ENCODE assay signal across 1 cellular context in genomic region chr17:6940186-6940649, GRCh38.
TF ChIP-seq lines count a peak whose summit lies in the region.

No MANE protein-coding gene starts in this region.

TF ChIP-seq in K562, 482 proteins besides CTCF, POLR2A, EP300 and RAD21 (continued from another document and continues in another):
- TF ChIP-seq, protein P1, sequence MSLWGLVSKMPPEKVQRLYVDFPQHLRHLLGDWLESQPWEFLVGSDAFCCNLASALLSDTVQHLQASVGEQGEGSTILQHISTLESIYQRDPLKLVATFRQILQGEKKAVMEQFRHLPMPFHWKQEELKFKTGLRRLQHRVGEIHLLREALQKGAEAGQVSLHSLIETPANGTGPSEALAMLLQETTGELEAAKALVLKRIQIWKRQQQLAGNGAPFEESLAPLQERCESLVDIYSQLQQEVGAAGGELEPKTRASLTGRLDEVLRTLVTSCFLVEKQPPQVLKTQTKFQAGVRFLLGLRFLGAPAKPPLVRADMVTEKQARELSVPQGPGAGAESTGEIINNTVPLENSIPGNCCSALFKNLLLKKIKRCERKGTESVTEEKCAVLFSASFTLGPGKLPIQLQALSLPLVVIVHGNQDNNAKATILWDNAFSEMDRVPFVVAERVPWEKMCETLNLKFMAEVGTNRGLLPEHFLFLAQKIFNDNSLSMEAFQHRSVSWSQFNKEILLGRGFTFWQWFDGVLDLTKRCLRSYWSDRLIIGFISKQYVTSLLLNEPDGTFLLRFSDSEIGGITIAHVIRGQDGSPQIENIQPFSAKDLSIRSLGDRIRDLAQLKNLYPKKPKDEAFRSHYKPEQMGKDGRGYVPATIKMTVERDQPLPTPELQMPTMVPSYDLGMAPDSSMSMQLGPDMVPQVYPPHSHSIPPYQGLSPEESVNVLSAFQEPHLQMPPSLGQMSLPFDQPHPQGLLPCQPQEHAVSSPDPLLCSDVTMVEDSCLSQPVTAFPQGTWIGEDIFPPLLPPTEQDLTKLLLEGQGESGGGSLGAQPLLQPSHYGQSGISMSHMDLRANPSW (CRISPR knock-in tag; IDR thresholded peaks at IDR 0.05) = no peak
- TF ChIP-seq SETDB1 (IDR thresholded peaks at IDR 0.05; ENCODE audit: low read length) = no peak
- no peak for TF ChIP-seq SMAD1 (IDR thresholded peaks at IDR 0.05; ENCODE audit: low read depth, low read length, partially characterized antibody)
- peak; percentile 36; the same call in 1 of the 2 replicates for TF ChIP-seq FOXM1 (IDR thresholded peaks at IDR 0.05; ENCODE audit: low read depth)
- no peak for TF ChIP-seq FOXM1 (CRISPR knock-in tag; IDR thresholded peaks at IDR 0.05; ENCODE audit: low read depth)
- TF ChIP-seq PHF21A (IDR thresholded peaks at IDR 0.05; ENCODE audit: borderline replicate concordance, low read depth) = 0 out of 2 replicates have a peak, but pooled peaks have one; percentile 15
- TF ChIP-seq BHLHE40 (IDR thresholded peaks at IDR 0.05; ENCODE audit: low read length) = no peak
- no peak for TF ChIP-seq PHTF2 (CRISPR knock-in tag; IDR thresholded peaks at IDR 0.05)
- TF ChIP-seq PTBP1 (IDR thresholded peaks at IDR 0.05; ENCODE audit: low read depth, low read length) = no peak
- 0 out of 2 replicates have a peak, but pooled peaks have one; percentile 13 for TF ChIP-seq ZFX (CRISPR knock-in tag; IDR thresholded peaks at IDR 0.05)
- TF ChIP-seq BCLAF1 (IDR thresholded peaks at IDR 0.05; ENCODE audit: borderline replicate concordance in 1 of 2, control insufficient read depth in 1 of 2, low read depth in 2 of 2, low read length in 1 of 2) = no peak
- peak; percentile 39; the same call in 1 of the 2 replicates for TF ChIP-seq MYBL2 (IDR thresholded peaks at IDR 0.05; ENCODE audit: low read depth)
- no peak for TF ChIP-seq MYBL2 (CRISPR knock-in tag; IDR thresholded peaks at IDR 0.05; ENCODE audit: borderline replicate concordance)
- TF ChIP-seq, protein P2, sequence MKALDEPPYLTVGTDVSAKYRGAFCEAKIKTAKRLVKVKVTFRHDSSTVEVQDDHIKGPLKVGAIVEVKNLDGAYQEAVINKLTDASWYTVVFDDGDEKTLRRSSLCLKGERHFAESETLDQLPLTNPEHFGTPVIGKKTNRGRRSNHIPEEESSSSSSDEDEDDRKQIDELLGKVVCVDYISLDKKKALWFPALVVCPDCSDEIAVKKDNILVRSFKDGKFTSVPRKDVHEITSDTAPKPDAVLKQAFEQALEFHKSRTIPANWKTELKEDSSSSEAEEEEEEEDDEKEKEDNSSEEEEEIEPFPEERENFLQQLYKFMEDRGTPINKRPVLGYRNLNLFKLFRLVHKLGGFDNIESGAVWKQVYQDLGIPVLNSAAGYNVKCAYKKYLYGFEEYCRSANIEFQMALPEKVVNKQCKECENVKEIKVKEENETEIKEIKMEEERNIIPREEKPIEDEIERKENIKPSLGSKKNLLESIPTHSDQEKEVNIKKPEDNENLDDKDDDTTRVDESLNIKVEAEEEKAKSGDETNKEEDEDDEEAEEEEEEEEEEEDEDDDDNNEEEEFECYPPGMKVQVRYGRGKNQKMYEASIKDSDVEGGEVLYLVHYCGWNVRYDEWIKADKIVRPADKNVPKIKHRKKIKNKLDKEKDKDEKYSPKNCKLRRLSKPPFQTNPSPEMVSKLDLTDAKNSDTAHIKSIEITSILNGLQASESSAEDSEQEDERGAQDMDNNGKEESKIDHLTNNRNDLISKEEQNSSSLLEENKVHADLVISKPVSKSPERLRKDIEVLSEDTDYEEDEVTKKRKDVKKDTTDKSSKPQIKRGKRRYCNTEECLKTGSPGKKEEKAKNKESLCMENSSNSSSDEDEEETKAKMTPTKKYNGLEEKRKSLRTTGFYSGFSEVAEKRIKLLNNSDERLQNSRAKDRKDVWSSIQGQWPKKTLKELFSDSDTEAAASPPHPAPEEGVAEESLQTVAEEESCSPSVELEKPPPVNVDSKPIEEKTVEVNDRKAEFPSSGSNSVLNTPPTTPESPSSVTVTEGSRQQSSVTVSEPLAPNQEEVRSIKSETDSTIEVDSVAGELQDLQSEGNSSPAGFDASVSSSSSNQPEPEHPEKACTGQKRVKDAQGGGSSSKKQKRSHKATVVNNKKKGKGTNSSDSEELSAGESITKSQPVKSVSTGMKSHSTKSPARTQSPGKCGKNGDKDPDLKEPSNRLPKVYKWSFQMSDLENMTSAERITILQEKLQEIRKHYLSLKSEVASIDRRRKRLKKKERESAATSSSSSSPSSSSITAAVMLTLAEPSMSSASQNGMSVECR (CRISPR knock-in tag; IDR thresholded peaks at IDR 0.05) = peak; percentile 65; the same call in 1 of the 2 replicates
- no peak for TF ChIP-seq ZNF324 (CRISPR knock-in tag; IDR thresholded peaks at IDR 0.05)
- no peak for TF ChIP-seq ZC3H11A (IDR thresholded peaks at IDR 0.05; ENCODE audit: low read depth, low read length)
- no peak for TF ChIP-seq ZNF408 (CRISPR knock-in tag; IDR thresholded peaks at IDR 0.05; ENCODE audit: low read depth)
- no peak for TF ChIP-seq E2F4 (CRISPR knock-in tag; IDR thresholded peaks at IDR 0.05; ENCODE audit: low read depth)
- TF ChIP-seq, protein P3, sequence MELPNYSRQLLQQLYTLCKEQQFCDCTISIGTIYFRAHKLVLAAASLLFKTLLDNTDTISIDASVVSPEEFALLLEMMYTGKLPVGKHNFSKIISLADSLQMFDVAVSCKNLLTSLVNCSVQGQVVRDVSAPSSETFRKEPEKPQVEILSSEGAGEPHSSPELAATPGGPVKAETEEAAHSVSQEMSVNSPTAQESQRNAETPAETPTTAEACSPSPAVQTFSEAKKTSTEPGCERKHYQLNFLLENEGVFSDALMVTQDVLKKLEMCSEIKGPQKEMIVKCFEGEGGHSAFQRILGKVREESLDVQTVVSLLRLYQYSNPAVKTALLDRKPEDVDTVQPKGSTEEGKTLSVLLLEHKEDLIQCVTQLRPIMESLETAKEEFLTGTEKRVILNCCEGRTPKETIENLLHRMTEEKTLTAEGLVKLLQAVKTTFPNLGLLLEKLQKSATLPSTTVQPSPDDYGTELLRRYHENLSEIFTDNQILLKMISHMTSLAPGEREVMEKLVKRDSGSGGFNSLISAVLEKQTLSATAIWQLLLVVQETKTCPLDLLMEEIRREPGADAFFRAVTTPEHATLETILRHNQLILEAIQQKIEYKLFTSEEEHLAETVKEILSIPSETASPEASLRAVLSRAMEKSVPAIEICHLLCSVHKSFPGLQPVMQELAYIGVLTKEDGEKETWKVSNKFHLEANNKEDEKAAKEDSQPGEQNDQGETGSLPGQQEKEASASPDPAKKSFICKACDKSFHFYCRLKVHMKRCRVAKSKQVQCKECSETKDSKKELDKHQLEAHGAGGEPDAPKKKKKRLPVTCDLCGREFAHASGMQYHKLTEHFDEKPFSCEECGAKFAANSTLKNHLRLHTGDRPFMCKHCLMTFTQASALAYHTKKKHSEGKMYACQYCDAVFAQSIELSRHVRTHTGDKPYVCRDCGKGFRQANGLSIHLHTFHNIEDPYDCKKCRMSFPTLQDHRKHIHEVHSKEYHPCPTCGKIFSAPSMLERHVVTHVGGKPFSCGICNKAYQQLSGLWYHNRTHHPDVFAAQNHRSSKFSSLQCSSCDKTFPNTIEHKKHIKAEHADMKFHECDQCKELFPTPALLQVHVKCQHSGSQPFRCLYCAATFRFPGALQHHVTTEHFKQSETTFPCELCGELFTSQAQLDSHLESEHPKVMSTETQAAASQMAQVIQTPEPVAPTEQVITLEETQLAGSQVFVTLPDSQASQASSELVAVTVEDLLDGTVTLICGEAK (IDR thresholded peaks at IDR 0.05) = no peak
- TF ChIP-seq, protein P3 (CRISPR knock-in tag; IDR thresholded peaks at IDR 0.05) = no peak
- TF ChIP-seq ARNT (IDR thresholded peaks at IDR 0.05) = no peak
- peak; percentile 15; the same call in 1 of the 2 replicates for TF ChIP-seq NCOR1 (IDR thresholded peaks at IDR 0.05)
- no peak for TF ChIP-seq TEAD1 (CRISPR knock-in tag; IDR thresholded peaks at IDR 0.05)
- TF ChIP-seq NFIC (IDR thresholded peaks at IDR 0.05) = 0 out of 2 replicates have a peak, but pooled peaks have one; percentile 11
- TF ChIP-seq LCOR (CRISPR knock-in tag; IDR thresholded peaks at IDR 0.05) = no peak
- TF ChIP-seq TAF1 (IDR thresholded peaks at IDR 0.05; ENCODE audit: control insufficient read depth, extremely low read depth, insufficient read depth, low read length, severe bottlenecking) = peak; percentile 59
- TF ChIP-seq KDM1A (IDR thresholded peaks at IDR 0.05) = peak in 1 of 2 experiments; percentile 26; a peak in 1 of 4 replicates
- peak; percentile 10; the same call in 1 of the 2 replicates for TF ChIP-seq SOX6 (IDR thresholded peaks at IDR 0.05)
- TF ChIP-seq FOXO4 (CRISPR knock-in tag; IDR thresholded peaks at IDR 0.05) = no peak
- TF ChIP-seq, protein P4, sequence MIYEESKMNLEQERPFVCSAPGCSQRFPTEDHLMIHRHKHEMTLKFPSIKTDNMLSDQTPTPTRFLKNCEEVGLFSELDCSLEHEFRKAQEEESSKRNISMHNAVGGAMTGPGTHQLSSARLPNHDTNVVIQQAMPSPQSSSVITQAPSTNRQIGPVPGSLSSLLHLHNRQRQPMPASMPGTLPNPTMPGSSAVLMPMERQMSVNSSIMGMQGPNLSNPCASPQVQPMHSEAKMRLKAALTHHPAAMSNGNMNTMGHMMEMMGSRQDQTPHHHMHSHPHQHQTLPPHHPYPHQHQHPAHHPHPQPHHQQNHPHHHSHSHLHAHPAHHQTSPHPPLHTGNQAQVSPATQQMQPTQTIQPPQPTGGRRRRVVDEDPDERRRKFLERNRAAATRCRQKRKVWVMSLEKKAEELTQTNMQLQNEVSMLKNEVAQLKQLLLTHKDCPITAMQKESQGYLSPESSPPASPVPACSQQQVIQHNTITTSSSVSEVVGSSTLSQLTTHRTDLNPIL (CRISPR knock-in tag; IDR thresholded peaks at IDR 0.05) = no peak
- no peak for TF ChIP-seq NR2C2 (CRISPR knock-in tag; IDR thresholded peaks at IDR 0.05)
- peak; percentile 27; the same call in 1 of the 2 replicates for TF ChIP-seq NR2C2 (tag; IDR thresholded peaks at IDR 0.05)
- no peak for TF ChIP-seq NFATC3 (IDR thresholded peaks at IDR 0.05)
